Comparison of ENCODE assay signal across 8 cellular contexts in the genomic region with DNA sequence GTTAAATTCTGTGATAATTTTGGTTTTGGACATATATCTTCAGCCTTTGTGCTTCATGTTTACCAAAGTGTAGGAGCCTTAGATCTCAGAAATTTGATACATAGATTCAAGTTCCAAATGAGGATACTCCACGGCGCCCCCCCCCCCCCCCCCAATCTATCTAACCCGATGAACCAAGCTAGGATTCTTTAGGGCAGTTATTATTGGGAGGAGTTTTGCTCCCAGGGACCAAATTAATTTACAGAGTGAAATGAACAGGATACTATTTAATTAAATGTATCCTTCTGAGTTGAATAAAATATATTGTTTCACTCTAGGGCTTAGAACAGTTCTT. TPM values are rescaled to one million over a fixed set of nuclear protein-coding genes. Genes with fewer than 3 reads are reported as not detected.
A peak's percentile ranks its signal among the peaks of the same experiment; 100 is the strongest.
DNase-seq lines count a peak whose midpoint lies in the region; ATAC-seq, FAIRE-seq and TF ChIP-seq lines count a peak whose summit lies in the region.

No MANE protein-coding gene starts in this region.

- intact Hi-C loops in A673 (cut with micrococcal nuclease; ENCODE audit: unreplicated experiment): no loop called here

- peak overlapping the region; percentile 71 for H3K4me3 Mint-ChIP-seq in activated naive CD8-positive, alpha-beta T cell treated with anti-CD3 and anti-CD28 coated beads for 36 hours
- H3K4me3 Mint-ChIP-seq in mesothelial cell of epicardium: peak overlapping the region; percentile 91

- no peak for ATAC-seq in GM18867 (IDR thresholded peaks at IDR 0.05; ENCODE audit: unreplicated experiment)
- no peak for ATAC-seq in GM19397 (IDR thresholded peaks at IDR 0.05; ENCODE audit: unreplicated experiment)

- peaks cover 4% of the 10 kb centered on the region for H3K9me3 Mint-ChIP-seq in activated naive CD8-positive, alpha-beta T cell treated with anti-CD3 and anti-CD28 coated beads for 36 hours
- peaks cover 11% of the 10 kb centered on the region for H3K9me3 Mint-ChIP-seq in mesothelial cell of epicardium

- H3K9me3 ChIP-seq in A673 (ENCODE audit: low read depth, low read length, poor library complexity, severe bottlenecking): peaks cover 9% of the 10 kb centered on the region
- H3K9me3 ChIP-seq in HAP-1: no peaks in the 10 kb centered on the region

- in situ Hi-C loops in HAP-1 (cut with MboI; ENCODE audit: low sequenced_read_pairs): no loop called here

- DNase-seq in A673 (ENCODE audit: low spot score): no peak
- DNase-seq in HAP-1 (ENCODE audit: low spot score in 2 of 2): no peak
- DNase-seq in activated naive CD8-positive, alpha-beta T cell treated with anti-CD3 and anti-CD28 coated beads for 36 hours: no peak
- DNase-seq in mesothelial cell of epicardium (ENCODE audit: low spot score in 2 of 2, unreplicated experiment in 2 of 2): no peak
- DNase-seq in frontal cortex (ENCODE audit: low spot score in 2 of 2): no peak
- DNase-seq in NCI-H2171 treated with DMSO at 0.1 percent for 48 hours (lab: John Stamatoyannopoulos, UW): no peak

- POLR2A ChIA-PET in A673 (lab: Charles Lee; ENCODE audit: low non-redundant PET): no interaction called here

- BruUV-seq in A673 (replicated peaks; lab: Mats Ljungman, UMichigan): no TSS peak

- peak overlapping the region; percentile 79 for H3K4me3 ChIP-seq in A673 (ENCODE audit: low read depth, low read length, poor library complexity, severe bottlenecking)
- H3K4me3 ChIP-seq in HAP-1: peak overlapping the region; percentile 56

- H3K27ac ChIP-seq in A673 (ENCODE audit: low read depth, low read length, poor library complexity, severe bottlenecking): no peak overlapping the region

- H3K4me1 ChIP-seq in A673 (ENCODE audit: insufficient read depth, low read length, poor library complexity, severe bottlenecking) (peaks cover 23% of the 10 kb centered on the region), HAP-1 (peaks cover 6% of the 10 kb centered on the region)

- CTCF ChIA-PET in A673 (lab: Charles Lee): no interaction called here

- H3K27ac Mint-ChIP-seq in activated naive CD8-positive, alpha-beta T cell treated with anti-CD3 and anti-CD28 coated beads for 36 hours: peak overlapping the region; percentile 74
- H3K27ac Mint-ChIP-seq in mesothelial cell of epicardium: peak overlapping the region; percentile 88

- no peak for TF ChIP-seq CTCF in A673 (conservative IDR thresholded peaks at IDR 0.05; ENCODE audit: low read depth, low read length)
- no peak for TF ChIP-seq CTCF in mesothelial cell of epicardium (IDR thresholded peaks at IDR 0.05; ENCODE audit: unreplicated experiment)

- H3K36me3 Mint-ChIP-seq in activated naive CD8-positive, alpha-beta T cell treated with anti-CD3 and anti-CD28 coated beads for 36 hours: peaks cover 19% of the 10 kb centered on the region
- H3K36me3 Mint-ChIP-seq in mesothelial cell of epicardium: peaks cover 12% of the 10 kb centered on the region

- H3K27me3 Mint-ChIP-seq in activated naive CD8-positive, alpha-beta T cell treated with anti-CD3 and anti-CD28 coated beads for 36 hours: peaks cover 3% of the 10 kb centered on the region
- H3K27me3 Mint-ChIP-seq in mesothelial cell of epicardium (ENCODE audit: low read depth): no peaks in the 10 kb centered on the region

- H3K27me3 ChIP-seq in A673 (replicated peaks; ENCODE audit: insufficient read depth, low read depth, low read length, poor library complexity): no peaks in the 10 kb centered on the region
- no peaks in the 10 kb centered on the region for H3K27me3 ChIP-seq in HAP-1 (ENCODE audit: low read depth)

- FAIRE-seq in frontal cortex (lab: Jason Lieb, UNC): no peak

- peaks cover 44% of the 10 kb centered on the region for H3K4me1 Mint-ChIP-seq in activated naive CD8-positive, alpha-beta T cell treated with anti-CD3 and anti-CD28 coated beads for 36 hours
- H3K4me1 Mint-ChIP-seq in mesothelial cell of epicardium: peaks cover 38% of the 10 kb centered on the region

- H3K36me3 ChIP-seq in A673 (ENCODE audit: insufficient read depth, low read length, poor library complexity, severe bottlenecking) (no peaks in the 10 kb centered on the region), HAP-1 (replicated peaks) (no peaks in the 10 kb centered on the region)

RNA-seq across cellular contexts. Expression of a gene that starts 3.2 kb away (rescaled TPM):
- total RNA-seq in A673 (2021) (27.5 and 27.6 TPM in 2 replicates), mesothelial cell of epicardium (82.8 to 89.2 TPM (median 88.1 TPM) in 3 replicates), frontal cortex (94.2 TPM)
- total RNA-seq in activated naive CD8-positive, alpha-beta T cell treated with anti-CD3 and anti-CD28 coated beads for 36 hours: 10 to 100 TPM; 34.9 to 36.4 TPM
